1 cellular context compared by ENCODE assay signal in the genomic region with DNA sequence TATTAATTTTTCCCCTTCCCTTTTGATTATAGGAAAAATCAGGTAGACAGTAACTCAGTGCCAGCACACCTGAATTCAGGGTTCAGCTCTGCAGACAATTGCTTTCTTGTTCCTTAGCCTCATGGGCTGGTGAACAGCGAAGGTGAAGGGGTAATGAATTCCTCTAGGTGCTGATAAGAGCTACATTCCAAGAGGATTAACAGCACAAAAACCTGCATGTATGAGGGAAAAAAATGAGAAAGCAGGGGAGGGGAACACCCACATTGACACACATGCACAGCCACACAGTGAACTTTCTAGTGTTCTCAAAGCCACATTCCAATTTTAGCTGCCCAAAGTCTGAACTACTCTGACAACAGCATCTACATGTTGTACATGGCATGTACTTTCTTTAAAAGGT.
TF ChIP-seq lines count a peak whose summit lies in the region.

No MANE protein-coding gene starts in this region.

TF ChIP-seq in HEK293, 187 proteins besides CTCF, POLR2A, EP300 and RAD21 (continued from another document):
- TF ChIP-seq, protein P1, sequence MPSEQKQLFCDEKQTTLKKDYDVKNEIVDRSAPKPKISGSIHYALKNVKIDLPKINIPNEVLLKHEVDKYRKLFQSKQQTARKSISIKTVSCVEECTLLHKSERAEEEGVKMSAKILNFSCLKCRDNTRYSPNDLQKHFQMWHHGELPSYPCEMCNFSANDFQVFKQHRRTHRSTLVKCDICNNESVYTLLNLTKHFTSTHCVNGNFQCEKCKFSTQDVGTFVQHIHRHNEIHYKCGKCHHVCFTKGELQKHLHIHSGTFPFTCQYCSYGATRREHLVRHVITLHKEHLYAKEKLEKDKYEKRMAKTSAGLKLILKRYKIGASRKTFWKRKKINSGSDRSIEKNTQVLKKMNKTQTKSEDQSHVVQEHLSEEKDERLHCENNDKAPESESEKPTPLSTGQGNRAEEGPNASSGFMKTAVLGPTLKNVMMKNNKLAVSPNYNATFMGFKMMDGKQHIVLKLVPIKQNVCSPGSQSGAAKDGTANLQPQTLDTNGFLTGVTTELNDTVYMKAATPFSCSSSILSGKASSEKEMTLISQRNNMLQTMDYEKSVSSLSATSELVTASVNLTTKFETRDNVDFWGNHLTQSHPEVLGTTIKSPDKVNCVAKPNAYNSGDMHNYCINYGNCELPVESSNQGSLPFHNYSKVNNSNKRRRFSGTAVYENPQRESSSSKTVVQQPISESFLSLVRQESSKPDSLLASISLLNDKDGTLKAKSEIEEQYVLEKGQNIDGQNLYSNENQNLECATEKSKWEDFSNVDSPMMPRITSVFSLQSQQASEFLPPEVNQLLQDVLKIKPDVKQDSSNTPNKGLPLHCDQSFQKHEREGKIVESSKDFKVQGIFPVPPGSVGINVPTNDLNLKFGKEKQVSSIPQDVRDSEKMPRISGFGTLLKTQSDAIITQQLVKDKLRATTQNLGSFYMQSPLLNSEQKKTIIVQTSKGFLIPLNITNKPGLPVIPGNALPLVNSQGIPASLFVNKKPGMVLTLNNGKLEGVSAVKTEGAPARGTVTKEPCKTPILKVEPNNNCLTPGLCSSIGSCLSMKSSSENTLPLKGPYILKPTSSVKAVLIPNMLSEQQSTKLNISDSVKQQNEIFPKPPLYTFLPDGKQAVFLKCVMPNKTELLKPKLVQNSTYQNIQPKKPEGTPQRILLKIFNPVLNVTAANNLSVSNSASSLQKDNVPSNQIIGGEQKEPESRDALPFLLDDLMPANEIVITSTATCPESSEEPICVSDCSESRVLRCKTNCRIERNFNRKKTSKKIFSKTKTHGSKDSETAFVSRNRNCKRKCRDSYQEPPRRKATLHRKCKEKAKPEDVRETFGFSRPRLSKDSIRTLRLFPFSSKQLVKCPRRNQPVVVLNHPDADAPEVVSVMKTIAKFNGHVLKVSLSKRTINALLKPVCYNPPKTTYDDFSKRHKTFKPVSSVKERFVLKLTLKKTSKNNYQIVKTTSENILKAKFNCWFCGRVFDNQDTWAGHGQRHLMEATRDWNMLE (tag by site-specific recombination; conservative IDR thresholded peaks at IDR 0.05; ENCODE audit: low read depth): no peak
- TF ChIP-seq ZNF621 (tag by site-specific recombination; IDR thresholded peaks at IDR 0.05): no peak
- TF ChIP-seq ZNF626 (tag by site-specific recombination; IDR thresholded peaks at IDR 0.05): no peak
- TF ChIP-seq, protein P2, sequence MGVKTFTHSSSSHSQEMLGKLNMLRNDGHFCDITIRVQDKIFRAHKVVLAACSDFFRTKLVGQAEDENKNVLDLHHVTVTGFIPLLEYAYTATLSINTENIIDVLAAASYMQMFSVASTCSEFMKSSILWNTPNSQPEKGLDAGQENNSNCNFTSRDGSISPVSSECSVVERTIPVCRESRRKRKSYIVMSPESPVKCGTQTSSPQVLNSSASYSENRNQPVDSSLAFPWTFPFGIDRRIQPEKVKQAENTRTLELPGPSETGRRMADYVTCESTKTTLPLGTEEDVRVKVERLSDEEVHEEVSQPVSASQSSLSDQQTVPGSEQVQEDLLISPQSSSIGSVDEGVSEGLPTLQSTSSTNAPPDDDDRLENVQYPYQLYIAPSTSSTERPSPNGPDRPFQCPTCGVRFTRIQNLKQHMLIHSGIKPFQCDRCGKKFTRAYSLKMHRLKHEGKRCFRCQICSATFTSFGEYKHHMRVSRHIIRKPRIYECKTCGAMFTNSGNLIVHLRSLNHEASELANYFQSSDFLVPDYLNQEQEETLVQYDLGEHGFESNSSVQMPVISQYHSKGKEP (tag by site-specific recombination; IDR thresholded peaks at IDR 0.05): no peak
